ENCODE assay signal across 1 cellular context in the genomic region with DNA sequence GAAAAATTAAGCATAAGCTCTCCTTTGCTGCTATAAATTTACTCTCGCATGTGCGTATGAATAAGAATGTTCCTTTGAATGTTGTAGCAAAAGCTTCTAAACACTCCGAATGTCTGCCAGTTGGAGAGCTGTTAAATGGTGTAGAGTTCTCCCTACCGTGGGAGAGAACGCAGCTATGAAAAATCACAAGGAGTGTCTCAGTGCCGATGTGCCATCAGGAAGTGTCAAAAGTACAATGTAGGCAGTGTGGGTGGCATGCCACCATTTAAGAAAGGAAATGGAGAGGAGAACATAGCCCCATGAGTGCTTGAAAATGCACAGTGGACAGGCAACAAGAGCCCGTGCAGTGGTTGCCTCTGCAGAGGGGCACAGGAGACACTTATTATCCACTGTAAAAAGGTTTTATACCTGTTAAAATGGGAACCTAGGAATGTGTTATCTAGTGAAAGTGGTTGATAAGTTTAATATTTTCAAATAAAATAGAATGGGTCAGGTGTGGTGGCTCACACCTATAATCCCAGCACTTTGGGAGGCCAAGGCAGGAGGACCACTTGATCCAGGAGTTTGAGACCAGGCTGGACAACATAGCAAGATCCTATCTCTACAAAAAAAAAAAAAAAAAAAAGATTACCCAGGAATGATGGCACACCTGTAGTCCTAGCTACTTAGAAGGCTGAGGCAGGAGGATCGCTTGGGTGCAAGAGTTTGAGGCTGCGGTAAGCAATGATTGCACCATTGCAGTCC.
A peak's percentile ranks its signal among the peaks of the same experiment; 100 is the strongest.
TF ChIP-seq lines count a peak whose summit lies in the region.

No MANE protein-coding gene starts in this region.

TF ChIP-seq in K562, 482 proteins besides CTCF, POLR2A, EP300 and RAD21:
- no peak for TF ChIP-seq BRF2 (IDR thresholded peaks at IDR 0.05; ENCODE audit: borderline replicate concordance, insufficient read depth, insufficient read length)
- TF ChIP-seq ZNF23 (CRISPR knock-in tag; IDR thresholded peaks at IDR 0.05) = no peak
- TF ChIP-seq POLR2H (tag; IDR thresholded peaks at IDR 0.05; ENCODE audit: low read depth) = no peak
- TF ChIP-seq MEF2A (IDR thresholded peaks at IDR 0.05; ENCODE audit: control insufficient read depth, low read depth, low read length) = no peak
- no peak for TF ChIP-seq NR2C1 (IDR thresholded peaks at IDR 0.05)
- no peak for TF ChIP-seq NR2C1 (tag; IDR thresholded peaks at IDR 0.05)
- TF ChIP-seq ZNF121 (CRISPR knock-in tag; conservative IDR thresholded peaks at IDR 0.05) = peak; percentile 79
- 0 out of 4 replicates have a peak, but pooled peaks of 1 of the 2 experiments have one; percentile 8 for TF ChIP-seq KDM1A (IDR thresholded peaks at IDR 0.05)
